In the genomic region with DNA sequence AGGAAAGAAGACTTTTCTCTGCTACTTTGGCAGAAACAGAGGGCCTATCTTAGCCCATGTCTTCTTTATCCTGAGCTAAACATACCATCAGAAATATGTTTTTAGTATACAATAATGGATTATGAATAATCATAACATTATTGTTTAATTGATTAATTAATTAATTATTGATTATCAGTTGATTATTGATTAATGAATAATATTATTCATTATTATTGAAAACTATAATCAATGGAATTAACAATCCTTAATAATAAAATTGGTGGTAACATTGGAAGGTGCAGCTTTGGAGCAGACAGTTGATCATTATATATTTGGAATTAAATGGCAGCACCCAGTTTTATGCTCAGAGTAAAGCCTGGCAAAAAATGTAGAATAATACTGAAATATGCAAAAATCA, we compare ENCODE assay signal across 24 cellular contexts.
"Had no signal": no experiment of that assay in that cellular context is flagged by ENCODE, and none has a peak within 500 bp of the region (broad histone marks: within the 10 kb centered on the region; RNA-seq: fewer than 3 reads in every experiment).

No MANE protein-coding gene starts in this region.

- FAIRE-seq: keratinocyte had no signal

- H3K27me3 ChIP-seq: hepatocyte, left lung, right lobe of liver, stomach, testis, thyroid gland, transverse colon, upper lobe of left lung, vagina had no signal

- H3K4me3 ChIP-seq: hepatocyte, left lung, lower lobe of right lung, psoas muscle, right lobe of liver, stomach, testis, thyroid gland, transverse colon, upper lobe of left lung, vagina had no signal

- DNase-seq: left colon; left lung; lower lobe of right lung; mammary epithelial cell; mesenchymal stem cell; naive thymus-derived CD8-positive, alpha-beta T cell; nucleus accumbens; psoas muscle; right lobe of liver; stimulated activated CD4-positive, alpha-beta T cell treated with anti-CD3 and anti-CD28 coated beads, Interleukin-12 subunit alpha, Interleukin-12 subunit beta, amount 100 ng/mL, for 4 hours; stimulated activated CD4-positive, alpha-beta T cell treated with anti-CD3 and anti-CD28 coated beads, Interleukin-15, amount 100 ng/mL, for 24 hours; stimulated activated CD4-positive, alpha-beta T cell treated with anti-CD3 and anti-CD28 coated beads, Interleukin-2, amount 100 ng/mL, for 24 hours; stimulated activated CD4-positive, alpha-beta T cell treated with anti-CD3 and anti-CD28 coated beads, Interleukin-4, amount 100 ng/mL, for 1 hour; stimulated activated naive B cell treated with anti-CD40 and anti-IgM and Interleukin-4, amounts not matched to agents 10 μg/mL and 1 μg/mL and 100 μg/mL, for 72 hours; stimulated activated naive CD8-positive, alpha-beta T cell treated with anti-CD3 and anti-CD28 coated beads, Interleukin-15, Interleukin-2, amounts not matched to agents 100 U/mL and 50 U/mL, for 24 hours; stomach; testis; thyroid gland; transverse colon; upper lobe of left lung had no signal

- H3K9ac ChIP-seq: parathyroid adenoma had no signal

- ATAC-seq: left colon; left lung; lower lobe of right lung; naive thymus-derived CD8-positive, alpha-beta T cell; psoas muscle; right lobe of liver; stimulated activated naive B cell treated with anti-CD40 and anti-IgM and Interleukin-4, amounts not matched to agents 10 μg/mL and 1 μg/mL and 100 μg/mL, for 72 hours; stimulated activated naive CD8-positive, alpha-beta T cell treated with anti-CD3 and anti-CD28 coated beads, Interleukin-15, Interleukin-2, amounts not matched to agents 100 U/mL and 50 U/mL, for 24 hours had no signal

- H3K27ac ChIP-seq: hepatocyte, left lung, lower lobe of right lung, parathyroid adenoma, psoas muscle, right lobe of liver, stomach, testis, thyroid gland, transverse colon, upper lobe of left lung, vagina had no signal

- H3K79me2 ChIP-seq: hepatocyte, parathyroid adenoma had no signal

- H3K4me2 ChIP-seq: hepatocyte had no signal

- H3K36me3 ChIP-seq: left lung, lower lobe of right lung, right lobe of liver, stomach, thyroid gland, transverse colon, upper lobe of left lung, vagina had no signal

- H3K4me1 ChIP-seq: left lung, lower lobe of right lung, parathyroid adenoma, psoas muscle, right lobe of liver, stomach, testis, thyroid gland, transverse colon, upper lobe of left lung, vagina had no signal

- H2AFZ ChIP-seq: hepatocyte, parathyroid adenoma had no signal

- H3K9me3 ChIP-seq: left lung, lower lobe of right lung, psoas muscle, right lobe of liver, stomach, testis, thyroid gland, transverse colon, upper lobe of left lung, vagina had no signal
